18 cellular contexts compared by ENCODE assay signal in genomic region chr7:51102828-51103227, GRCh38.
"Had no signal": no experiment of that assay in that cellular context is flagged by ENCODE, and none has a peak within 500 bp of the region (broad histone marks: within the 10 kb centered on the region; RNA-seq: fewer than 3 reads in every experiment).

No MANE protein-coding gene starts in this region.

- H3K27me3 Mint-ChIP-seq: activated naive CD8-positive, alpha-beta T cell treated with anti-CD3 and anti-CD28 coated beads for 36 hours; effector memory CD8-positive, alpha-beta T cell had no signal

- H3K4me3 ChIP-seq: lower lobe of right lung, smooth muscle cell, tibial artery had no signal

- DNase-seq: activated CD4-positive, alpha-beta T cell treated with anti-CD3 and anti-CD28 coated beads, Interleukin-2, amount 50 U/mL, for 4 hours; activated CD4-positive, CD25-positive, alpha-beta regulatory T cell; activated CD8-positive, alpha-beta memory T cell treated with anti-CD3 and anti-CD28 coated beads, Interleukin-2, amount 10 ng/mL, durations not matched to agents 7 days and 5 days; activated gamma-delta T cell; activated naive CD8-positive, alpha-beta T cell treated with anti-CD3 and anti-CD28 coated beads for 36 hours; activated T-cell treated with anti-CD3 and anti-CD28 coated beads, Interleukin-2, amount 50 U/mL, for 4 hours; anterior cingulate cortex; effector memory CD8-positive, alpha-beta T cell; erythroblast; hippocampal formation; left cardiac atrium; lower lobe of right lung; retina; tibial artery had no signal

- H3K4me3 Mint-ChIP-seq: activated CD8-positive, alpha-beta memory T cell treated with anti-CD3 and anti-CD28 coated beads, Interleukin-2, amount 10 ng/mL, durations not matched to agents 7 days and 5 days; activated naive CD8-positive, alpha-beta T cell treated with anti-CD3 and anti-CD28 coated beads for 36 hours; activated T-cell treated with anti-CD3 and anti-CD28 coated beads, Interleukin-2, amount 50 U/mL, for 4 hours; effector memory CD8-positive, alpha-beta T cell; mesothelial cell of epicardium; neural crest cell; T-helper 1 cell treated with Interleukin-12 subunit alpha and Interleukin-12 subunit beta and Interleukin-4 antibody, amounts not matched to agents 30 μg/mL and 1 μg/mL, for 36 hours had no signal

- H3K4me1 Mint-ChIP-seq: activated CD8-positive, alpha-beta memory T cell treated with anti-CD3 and anti-CD28 coated beads, Interleukin-2, amount 10 ng/mL, durations not matched to agents 7 days and 5 days; activated naive CD8-positive, alpha-beta T cell treated with anti-CD3 and anti-CD28 coated beads for 36 hours; mesothelial cell of epicardium; neural crest cell had no signal

- ATAC-seq: activated CD8-positive, alpha-beta memory T cell treated with anti-CD3 and anti-CD28 coated beads, Interleukin-2, amount 10 ng/mL, durations not matched to agents 7 days and 5 days; effector memory CD8-positive, alpha-beta T cell; left cardiac atrium; lower lobe of right lung had no signal

- H3K27ac Mint-ChIP-seq: activated CD8-positive, alpha-beta memory T cell treated with anti-CD3 and anti-CD28 coated beads, Interleukin-2, amount 10 ng/mL, durations not matched to agents 7 days and 5 days; activated naive CD8-positive, alpha-beta T cell treated with anti-CD3 and anti-CD28 coated beads for 36 hours; effector memory CD8-positive, alpha-beta T cell; mesothelial cell of epicardium; T-helper 1 cell treated with Interleukin-12 subunit alpha and Interleukin-12 subunit beta and Interleukin-4 antibody, amounts not matched to agents 30 μg/mL and 1 μg/mL, for 36 hours had no signal

- H3K36me3 Mint-ChIP-seq: activated CD8-positive, alpha-beta memory T cell treated with anti-CD3 and anti-CD28 coated beads, Interleukin-2, amount 10 ng/mL, durations not matched to agents 7 days and 5 days; activated naive CD8-positive, alpha-beta T cell treated with anti-CD3 and anti-CD28 coated beads for 36 hours; mesothelial cell of epicardium had no signal
